Comparison of ENCODE assay signal across 8 cellular contexts in genomic region chr1:235649722-235650163, GRCh38. TPM values are rescaled to one million over a fixed set of nuclear protein-coding genes. Genes with fewer than 3 reads are reported as not detected.
DNase-seq lines count a peak whose midpoint lies in the region; ATAC-seq and TF ChIP-seq lines count a peak whose summit lies in the region.

TSS of gene GNG4 (minus strand) at chr1:235649784. CDS start at chr1:235583838, 65,946 bp downstream.

- POLR2A ChIA-PET in OCI-LY7 (lab: Charles Lee): no interaction called here

- BruUV-seq in OCI-LY7 (replicated peaks; lab: Mats Ljungman, UMichigan): no TSS peak

- H3K27me3 ChIP-seq in SJSA1 (replicated peaks): peaks cover 9% of the 10 kb centered on the region; the same call in 1 of the 2 replicates
- H3K27me3 ChIP-seq in effector memory CD4-positive, alpha-beta T cell (replicated peaks; ENCODE audit: control insufficient read depth, insufficient read depth, low read length, poor library complexity, severe bottlenecking): peaks cover 28% of the 10 kb centered on the region
- H3K27me3 ChIP-seq in neural cell (ENCODE audit: insufficient read depth, low read depth, low read length): peaks cover 12% of the 10 kb centered on the region

- DNase-seq in DMS79 (lab: John Stamatoyannopoulos, UW) (peak; percentile 13), SJSA1 (ENCODE audit: low read depth in 1 of 2, low spot score in 2 of 2) (peak in 1 of 2 experiments; percentile 17), GOT3 (lab: John Stamatoyannopoulos, UW) (no peak), OCI-LY7 (ENCODE audit: low spot score) (no peak), kidney glomerular epithelial cell (lab: John Stamatoyannopoulos, UW) (no peak)
- no peak for DNase-seq in effector memory CD4-positive, alpha-beta T cell

- H3K36me3 ChIP-seq in SJSA1 (no peaks in the 10 kb centered on the region), neural cell (ENCODE audit: insufficient read depth, low read length) (no peaks in the 10 kb centered on the region), OCI-LY7 (ENCODE audit: insufficient read depth, low read length) (no peaks in the 10 kb centered on the region)
- H3K36me3 ChIP-seq in effector memory CD4-positive, alpha-beta T cell (ENCODE audit: control insufficient read depth, insufficient read depth, low read length): no peaks in the 10 kb centered on the region

- H3K9ac ChIP-seq in neural cell (ENCODE audit: low read length): peak within 1 kb of the TSS; percentile 96

- peak within 1 kb of the TSS; percentile 89 for H3K4me2 ChIP-seq in neural cell (ENCODE audit: low read length)
- H3K4me2 ChIP-seq in OCI-LY7 (ENCODE audit: low read length): no peak within 1 kb of the TSS

- H3K4me1 ChIP-seq in SJSA1 (replicated peaks): peaks cover 18% of the 10 kb centered on the region
- peaks cover 17% of the 10 kb centered on the region for H3K4me1 ChIP-seq in effector memory CD4-positive, alpha-beta T cell (ENCODE audit: control insufficient read depth, insufficient read depth, low read length, poor library complexity, severe bottlenecking)
- H3K4me1 ChIP-seq in OCI-LY7 (ENCODE audit: insufficient read depth, low read length, poor library complexity, severe bottlenecking): no peaks in the 10 kb centered on the region

- H3K9me2 ChIP-seq in neural cell (ENCODE audit: insufficient read depth, low read length) (no peaks in the 10 kb centered on the region), OCI-LY7 (ENCODE audit: insufficient read depth, low read length) (no peaks in the 10 kb centered on the region)

- peak; percentile 42 for TF ChIP-seq EP300 in neural cell (conservative IDR thresholded peaks at IDR 0.05; ENCODE audit: poor library complexity, severe bottlenecking)

- peak; percentile 21 for ATAC-seq in HG02852 (IDR thresholded peaks at IDR 0.05; ENCODE audit: unreplicated experiment)

- peak within 1 kb of the TSS; percentile 57 for H2AFZ ChIP-seq in neural cell (ENCODE audit: low read depth, low read length)
- H2AFZ ChIP-seq in OCI-LY7 (ENCODE audit: low read length): no peak within 1 kb of the TSS

- no peaks in the 10 kb centered on the region for H3F3A ChIP-seq in neural cell (ENCODE audit: insufficient read depth, low read length, poor library complexity, severe bottlenecking)

- no peak for TF ChIP-seq CTCF in neural cell (IDR thresholded peaks at IDR 0.05; ENCODE audit: poor library complexity, severe bottlenecking)
- TF ChIP-seq CTCF in OCI-LY7 (conservative IDR thresholded peaks at IDR 0.05; ENCODE audit: low read length): no peak

- peaks cover 40% of the 10 kb centered on the region for H3K79me2 ChIP-seq in neural cell (replicated peaks; ENCODE audit: insufficient read depth, low read length)
- no peaks in the 10 kb centered on the region for H3K79me2 ChIP-seq in OCI-LY7 (ENCODE audit: insufficient read depth, low read depth, low read length)

- H4K20me1 ChIP-seq in neural cell (ENCODE audit: insufficient read depth) (no peaks in the 10 kb centered on the region), OCI-LY7 (ENCODE audit: insufficient read depth, low read length) (no peaks in the 10 kb centered on the region)

- peaks cover 7% of the 10 kb centered on the region; the same call in 1 of the 2 replicates for H3K9me3 ChIP-seq in SJSA1 (replicated peaks)
- H3K9me3 ChIP-seq in effector memory CD4-positive, alpha-beta T cell (ENCODE audit: control insufficient read depth, low read length): no peaks in the 10 kb centered on the region
- no peaks in the 10 kb centered on the region for H3K9me3 ChIP-seq in neural cell (ENCODE audit: low read length)
- H3K9me3 ChIP-seq in OCI-LY7 (ENCODE audit: low read length): no peaks in the 10 kb centered on the region

- peak within 1 kb of the TSS; percentile 44 for H3K4me3 ChIP-seq in SJSA1
- peak within 1 kb of the TSS; percentile 46 for H3K4me3 ChIP-seq in effector memory CD4-positive, alpha-beta T cell (ENCODE audit: insufficient read depth, low read depth, low read length, poor library complexity, severe bottlenecking)
- H3K4me3 ChIP-seq in neural cell (ENCODE audit: low read length): peak within 1 kb of the TSS; percentile 99
- H3K4me3 ChIP-seq in OCI-LY7 (ENCODE audit: low read depth, low read length, poor library complexity, severe bottlenecking): no peak within 1 kb of the TSS

- no peak within 1 kb of the TSS for H3K27ac ChIP-seq in SJSA1
- no peak within 1 kb of the TSS for H3K27ac ChIP-seq in effector memory CD4-positive, alpha-beta T cell (ENCODE audit: insufficient read depth, low read length, poor library complexity, severe bottlenecking)
- H3K27ac ChIP-seq in neural cell (ENCODE audit: low read length): peak within 1 kb of the TSS; percentile 80
- H3K27ac ChIP-seq in OCI-LY7 (ENCODE audit: low read depth, low read length, poor library complexity, severe bottlenecking): no peak within 1 kb of the TSS

- intact Hi-C loops in OCI-LY7 (cut with micrococcal nuclease; ENCODE audit: unreplicated experiment): no loop called here

- TF ChIP-seq RAD21 in neural cell (conservative IDR thresholded peaks at IDR 0.05): no peak

- CTCF ChIA-PET in OCI-LY7 (lab: Charles Lee; ENCODE audit: unreplicated experiment): no interaction called here

TF ChIP-seq in neural cell, 6 proteins besides CTCF, POLR2A, EP300 and RAD21:
- TF ChIP-seq EZH2 (IDR thresholded peaks at IDR 0.05; ENCODE audit: borderline replicate concordance, insufficient read depth, low read length, poor library complexity, severe bottlenecking) (no peak), POLR2AphosphoS5 (IDR thresholded peaks at IDR 0.05) (peak; percentile 91), TAF1 (IDR thresholded peaks at IDR 0.05; ENCODE audit: low read depth) (no peak), MXI1 (conservative IDR thresholded peaks at IDR 0.05; ENCODE audit: poor library complexity, severe bottlenecking) (peak; percentile 17)

RNA-seq across cellular contexts. Expression of gene GNG4, which starts in this region (rescaled TPM):
- total RNA-seq in SJSA1 (2014; rRNA removed; shearing (Covaris generic)): 2.3 and 4.2 TPM in 2 replicates
- polyA plus RNA-seq in neural cell: 57.6 and 63.2 TPM in 2 replicates
- polyA minus RNA-seq in neural cell: 82.0 and 96.2 TPM in 2 replicates
- total RNA-seq in OCI-LY7 (2014; rRNA removed; shearing (Covaris generic)): not detected in 2 replicates
- total RNA-seq in OCI-LY7 (2022): not detected in 2 replicates
